Comparison of ENCODE assay signal across 1 cellular context in the genomic region with DNA sequence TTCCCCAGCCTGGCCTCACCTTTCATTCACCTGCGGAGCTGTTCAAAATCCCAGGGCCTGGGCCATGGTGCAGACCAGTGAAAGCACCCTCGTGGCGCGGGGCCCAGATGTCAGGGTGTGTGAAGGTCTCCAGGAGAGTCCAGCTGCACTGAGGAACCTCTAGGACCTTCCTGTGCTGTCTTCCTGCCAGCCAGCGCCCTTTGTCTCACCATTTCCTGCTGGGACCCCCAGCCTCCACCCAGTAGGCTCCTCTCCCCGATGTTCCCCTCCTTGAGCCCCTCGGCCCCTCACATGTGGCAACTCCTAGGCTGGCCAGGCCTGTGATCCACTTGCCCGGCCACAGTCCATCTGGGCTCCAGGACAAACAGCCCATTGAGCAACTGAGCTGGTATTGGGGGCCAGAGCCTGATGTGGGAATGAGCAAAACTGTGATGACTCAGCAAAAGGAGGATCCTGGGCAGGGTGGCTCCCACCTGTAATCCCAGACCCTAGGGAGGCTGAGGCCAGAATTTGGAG.
TF ChIP-seq lines count a peak whose summit lies in the region.

No MANE protein-coding gene starts in this region.

TF ChIP-seq in HepG2, 621 proteins besides CTCF, POLR2A, EP300 and RAD21 (continued from another document and continues in another):
- TF ChIP-seq ZNF687 (CRISPR knock-in tag; IDR thresholded peaks at IDR 0.05) (peak; percentile 93), ZSCAN25 (CRISPR knock-in tag; IDR thresholded peaks at IDR 0.05) (no peak), TSC22D2 (CRISPR knock-in tag; IDR thresholded peaks at IDR 0.05; ENCODE audit: borderline replicate concordance) (no peak), ZNF850 (CRISPR knock-in tag; conservative IDR thresholded peaks at IDR 0.05) (no peak), MAFG (CRISPR knock-in tag; IDR thresholded peaks at IDR 0.05) (peak; percentile 96), NR2C2 (CRISPR knock-in tag; IDR thresholded peaks at IDR 0.05; ENCODE audit: borderline replicate concordance) (no peak), EHMT2 (IDR thresholded peaks at IDR 0.05; ENCODE audit: borderline replicate concordance, low read depth, low read length) (no peak), MED8 (CRISPR knock-in tag; IDR thresholded peaks at IDR 0.05; ENCODE audit: insufficient replicate concordance) (peak; percentile 56), RERE (CRISPR knock-in tag; IDR thresholded peaks at IDR 0.05; ENCODE audit: low read depth) (no peak), ZNF292 (CRISPR knock-in tag; IDR thresholded peaks at IDR 0.05; ENCODE audit: borderline replicate concordance, low read depth) (no peak), ZKSCAN5 (CRISPR knock-in tag; IDR thresholded peaks at IDR 0.05) (no peak), ZFP36 (IDR thresholded peaks at IDR 0.05; ENCODE audit: borderline replicate concordance, low read depth, low read length, partially characterized antibody) (no peak), ZNF749 (CRISPR knock-in tag; IDR thresholded peaks at IDR 0.05; ENCODE audit: borderline replicate concordance) (no peak), NAIF1 (CRISPR knock-in tag; IDR thresholded peaks at IDR 0.05; ENCODE audit: borderline replicate concordance) (no peak), ZNF501 (CRISPR knock-in tag; IDR thresholded peaks at IDR 0.05) (peak; percentile 43; the same call in 1 of the 2 replicates), NFIB (CRISPR knock-in tag; IDR thresholded peaks at IDR 0.05; ENCODE audit: borderline replicate concordance) (no peak), ZNF430 (CRISPR knock-in tag; IDR thresholded peaks at IDR 0.05) (no peak), ZNF33B (CRISPR knock-in tag; IDR thresholded peaks at IDR 0.05) (no peak), CREM (IDR thresholded peaks at IDR 0.05) (peak; percentile 12; the same call in 1 of the 2 replicates), CREM (CRISPR knock-in tag; IDR thresholded peaks at IDR 0.05) (no peak), SMARCE1 (IDR thresholded peaks at IDR 0.05; ENCODE audit: borderline replicate concordance) (no peak), PAF1 (CRISPR knock-in tag; IDR thresholded peaks at IDR 0.05) (no peak), ZNF629 (CRISPR knock-in tag; conservative IDR thresholded peaks at IDR 0.05) (no peak), SNRNP70 (IDR thresholded peaks at IDR 0.05; ENCODE audit: low read depth, low read length) (no peak), TIGD3 (CRISPR knock-in tag; IDR thresholded peaks at IDR 0.05; ENCODE audit: borderline replicate concordance) (no peak), ZNF790 (CRISPR knock-in tag; IDR thresholded peaks at IDR 0.05; ENCODE audit: borderline replicate concordance) (no peak), ISL2 (CRISPR knock-in tag; IDR thresholded peaks at IDR 0.05) (no peak), ZFP41 (CRISPR knock-in tag; IDR thresholded peaks at IDR 0.05; ENCODE audit: borderline replicate concordance) (no peak), ZNF460 (CRISPR knock-in tag; IDR thresholded peaks at IDR 0.05; ENCODE audit: borderline replicate concordance) (no peak), JUNB (CRISPR knock-in tag; IDR thresholded peaks at IDR 0.05; ENCODE audit: borderline replicate concordance) (no peak), TERF1 (CRISPR knock-in tag; IDR thresholded peaks at IDR 0.05) (no peak), CBX5 (CRISPR knock-in tag; IDR thresholded peaks at IDR 0.05; ENCODE audit: borderline replicate concordance) (no peak), ARNTL (CRISPR knock-in tag; IDR thresholded peaks at IDR 0.05) (0 out of 2 replicates have a peak, but pooled peaks have one; percentile 6), ZNF17 (CRISPR knock-in tag; IDR thresholded peaks at IDR 0.05) (0 out of 2 replicates have a peak, but pooled peaks have one; percentile 21), TMF1 (CRISPR knock-in tag; IDR thresholded peaks at IDR 0.05; ENCODE audit: low read depth) (no peak), ZNF513 (CRISPR knock-in tag; conservative IDR thresholded peaks at IDR 0.05) (no peak)
- TF ChIP-seq, protein P1, sequence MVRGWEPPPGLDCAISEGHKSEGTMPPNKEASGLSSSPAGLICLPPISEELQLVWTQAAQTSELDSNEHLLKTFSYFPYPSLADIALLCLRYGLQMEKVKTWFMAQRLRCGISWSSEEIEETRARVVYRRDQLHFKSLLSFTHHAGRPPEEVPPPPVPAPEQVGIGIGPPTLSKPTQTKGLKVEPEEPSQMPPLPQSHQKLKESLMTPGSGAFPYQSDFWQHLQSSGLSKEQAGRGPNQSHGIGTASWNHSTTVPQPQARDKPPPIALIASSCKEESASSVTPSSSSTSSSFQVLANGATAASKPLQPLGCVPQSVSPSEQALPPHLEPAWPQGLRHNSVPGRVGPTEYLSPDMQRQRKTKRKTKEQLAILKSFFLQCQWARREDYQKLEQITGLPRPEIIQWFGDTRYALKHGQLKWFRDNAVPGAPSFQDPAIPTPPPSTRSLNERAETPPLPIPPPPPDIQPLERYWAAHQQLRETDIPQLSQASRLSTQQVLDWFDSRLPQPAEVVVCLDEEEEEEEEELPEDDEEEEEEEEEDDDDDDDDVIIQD (CRISPR knock-in tag; IDR thresholded peaks at IDR 0.05; ENCODE audit: low read depth) = no peak
- TF ChIP-seq, protein P2, sequence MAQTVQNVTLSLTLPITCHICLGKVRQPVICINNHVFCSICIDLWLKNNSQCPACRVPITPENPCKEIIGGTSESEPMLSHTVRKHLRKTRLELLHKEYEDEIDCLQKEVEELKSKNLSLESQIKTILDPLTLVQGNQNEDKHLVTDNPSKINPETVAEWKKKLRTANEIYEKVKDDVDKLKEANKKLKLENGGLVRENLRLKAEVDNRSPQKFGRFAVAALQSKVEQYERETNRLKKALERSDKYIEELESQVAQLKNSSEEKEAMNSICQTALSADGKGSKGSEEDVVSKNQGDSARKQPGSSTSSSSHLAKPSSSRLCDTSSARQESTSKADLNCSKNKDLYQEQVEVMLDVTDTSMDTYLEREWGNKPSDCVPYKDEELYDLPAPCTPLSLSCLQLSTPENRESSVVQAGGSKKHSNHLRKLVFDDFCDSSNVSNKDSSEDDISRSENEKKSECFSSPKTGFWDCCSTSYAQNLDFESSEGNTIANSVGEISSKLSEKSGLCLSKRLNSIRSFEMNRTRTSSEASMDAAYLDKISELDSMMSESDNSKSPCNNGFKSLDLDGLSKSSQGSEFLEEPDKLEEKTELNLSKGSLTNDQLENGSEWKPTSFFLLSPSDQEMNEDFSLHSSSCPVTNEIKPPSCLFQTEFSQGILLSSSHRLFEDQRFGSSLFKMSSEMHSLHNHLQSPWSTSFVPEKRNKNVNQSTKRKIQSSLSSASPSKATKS (CRISPR knock-in tag; IDR thresholded peaks at IDR 0.05) = no peak
- TF ChIP-seq, protein P3, sequence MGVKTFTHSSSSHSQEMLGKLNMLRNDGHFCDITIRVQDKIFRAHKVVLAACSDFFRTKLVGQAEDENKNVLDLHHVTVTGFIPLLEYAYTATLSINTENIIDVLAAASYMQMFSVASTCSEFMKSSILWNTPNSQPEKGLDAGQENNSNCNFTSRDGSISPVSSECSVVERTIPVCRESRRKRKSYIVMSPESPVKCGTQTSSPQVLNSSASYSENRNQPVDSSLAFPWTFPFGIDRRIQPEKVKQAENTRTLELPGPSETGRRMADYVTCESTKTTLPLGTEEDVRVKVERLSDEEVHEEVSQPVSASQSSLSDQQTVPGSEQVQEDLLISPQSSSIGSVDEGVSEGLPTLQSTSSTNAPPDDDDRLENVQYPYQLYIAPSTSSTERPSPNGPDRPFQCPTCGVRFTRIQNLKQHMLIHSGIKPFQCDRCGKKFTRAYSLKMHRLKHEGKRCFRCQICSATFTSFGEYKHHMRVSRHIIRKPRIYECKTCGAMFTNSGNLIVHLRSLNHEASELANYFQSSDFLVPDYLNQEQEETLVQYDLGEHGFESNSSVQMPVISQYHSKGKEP (CRISPR knock-in tag; IDR thresholded peaks at IDR 0.05) = no peak
